In the genomic region with DNA sequence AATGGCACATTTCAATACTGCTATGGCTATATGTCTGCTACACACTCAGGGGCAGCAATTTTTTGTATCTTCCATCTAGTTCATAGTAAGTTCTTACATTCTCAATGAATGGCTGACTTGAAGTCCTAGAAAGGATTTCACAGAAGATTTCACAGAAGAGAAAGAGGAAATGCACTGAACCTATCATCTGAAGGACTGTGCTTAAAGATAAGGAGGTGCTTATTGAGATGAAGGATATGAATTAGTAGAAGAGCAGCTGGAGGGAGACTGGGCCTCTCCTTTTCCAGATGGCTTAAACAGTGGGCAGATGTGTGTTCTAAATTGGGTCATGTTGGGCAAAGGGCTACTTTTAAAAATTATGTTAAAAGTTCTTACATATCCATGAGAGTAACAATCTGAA, we compare ENCODE assay signal across 22 cellular contexts. TPM values are rescaled to one million over a fixed set of nuclear protein-coding genes. Genes with fewer than 3 reads are reported as not detected.
"Had no signal": no experiment of that assay in that cellular context is flagged by ENCODE, and none has a peak within 500 bp of the region (broad histone marks: within the 10 kb centered on the region; RNA-seq: fewer than 3 reads in every experiment).

No MANE protein-coding gene starts in this region.

- H3K27ac Mint-ChIP-seq: brain; dendritic cell treated with granulocyte-macrophage colony-stimulating factor and Interleukin-4, amounts not matched to agents 40 ng/mL and 50 ng/mL, for 4 days; immature natural killer cell; T-cell; T-helper 2 cell treated with Interferon-gamma antibody and Interleukin-4, amounts not matched to agents 5 μg/mL and 100 μg/mL, for 36 hours had no signal

- ATAC-seq: foreskin keratinocyte, left lobe of liver, lower lobe of right lung, mucosa of descending colon, right lobe of liver, T-cell had no signal

- H3K4me3 Mint-ChIP-seq: brain; dendritic cell treated with granulocyte-macrophage colony-stimulating factor and Interleukin-4, amounts not matched to agents 40 ng/mL and 50 ng/mL, for 4 days; immature natural killer cell; neural crest cell; T-cell; T-helper 2 cell treated with Interferon-gamma antibody and Interleukin-4, amounts not matched to agents 5 μg/mL and 100 μg/mL, for 36 hours had no signal

- H3K9me3 Mint-ChIP-seq: brain; dendritic cell treated with granulocyte-macrophage colony-stimulating factor and Interleukin-4, amounts not matched to agents 40 ng/mL and 50 ng/mL, for 4 days; immature natural killer cell; neural crest cell; T-cell; T-helper 2 cell treated with Interferon-gamma antibody and Interleukin-4, amounts not matched to agents 5 μg/mL and 100 μg/mL, for 36 hours had no signal

- DNase-seq: activated CD4-positive, CD25-positive, alpha-beta regulatory T cell; activated gamma-delta T cell; effector CD4-positive, alpha-beta T cell; foreskin keratinocyte; immature natural killer cell; lower lobe of right lung; mesendoderm; mucosa of descending colon; posterior cingulate gyrus; right lobe of liver; SK-N-SH; stimulated activated CD4-positive, alpha-beta T cell treated with anti-CD3 and anti-CD28 coated beads, Interleukin-1b, Interleukin-23, amount 100 ng/mL, for 48 hours; stomach; T-cell had no signal

- H3K4me1 Mint-ChIP-seq: brain, neural crest cell had no signal

- H3K27me3 Mint-ChIP-seq: brain; dendritic cell treated with granulocyte-macrophage colony-stimulating factor and Interleukin-4, amounts not matched to agents 40 ng/mL and 50 ng/mL, for 4 days; T-cell had no signal

RNA-seq across cellular contexts. Expression of gene CHRNB2, which starts 25.8 kb away (rescaled TPM):
- total RNA-seq: aorta, epithelial cell of proximal tubule, lower lobe of right lung, tibial nerve had no signal
